8 cellular contexts compared by ENCODE assay signal in the genomic region with DNA sequence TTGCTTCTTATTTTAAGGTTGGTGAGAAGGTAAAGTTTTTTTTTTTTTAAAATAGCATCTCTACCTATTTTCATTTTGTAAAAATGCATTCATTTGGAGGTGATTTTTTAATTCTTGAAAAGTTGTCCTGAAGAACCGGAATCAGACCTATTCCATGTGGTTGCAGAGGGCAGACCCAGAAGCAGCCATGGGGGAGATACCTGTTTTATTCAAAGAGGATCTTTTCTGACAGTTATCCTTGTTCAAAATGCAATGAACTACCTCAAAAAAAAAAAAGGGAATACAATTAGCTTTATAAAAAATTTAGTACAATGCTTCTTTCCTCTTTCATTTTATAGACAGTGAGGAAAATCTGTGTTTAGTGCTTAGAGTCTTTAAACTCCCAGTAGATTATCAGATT. TPM values are rescaled to one million over a fixed set of nuclear protein-coding genes. Genes with fewer than 3 reads are reported as not detected.
A peak's percentile ranks its signal among the peaks of the same experiment; 100 is the strongest.
DNase-seq lines count a peak whose midpoint lies in the region; ATAC-seq and TF ChIP-seq lines count a peak whose summit lies in the region.

No MANE protein-coding gene starts in this region.

- H3K4me1 ChIP-seq in body of pancreas (peaks cover 30% of the 10 kb centered on the region), mesenchymal stem cell (ENCODE audit: control insufficient read depth, insufficient read depth, low read depth, low read length) (peaks cover 4% of the 10 kb centered on the region), upper lobe of left lung (peaks cover 7 to 33% (median 13%) of the 10 kb centered on the region in 4 donors)

- H3K79me1 ChIP-seq in mesenchymal stem cell (replicated peaks; ENCODE audit: low read length, poor library complexity, severe bottlenecking), result peaks cover 5% of the 10 kb centered on the region

- H3K36me3 ChIP-seq in body of pancreas (replicated peaks in 1 of 2; ENCODE audit: insufficient read depth in 1 of 2, low read depth in 2 of 2), result no peaks in the 10 kb centered on the region
- H3K36me3 ChIP-seq in mesenchymal stem cell (ENCODE audit: control insufficient read depth in 1 of 2, insufficient read depth in 2 of 2, low read depth in 1 of 2, low read length in 2 of 2), result no peaks in the 10 kb centered on the region
- H3K36me3 ChIP-seq in upper lobe of left lung, result no peaks in the 10 kb centered on the region

- no peak overlapping the region for H3K4me3 ChIP-seq in body of pancreas
- peak overlapping the region in 1 of 2 experiments; percentile 95 for H3K4me3 ChIP-seq in mesenchymal stem cell (ENCODE audit: insufficient read depth in 1 of 2, low read depth in 1 of 2, low read length in 2 of 2)
- peak overlapping the region in 2 of 4 donors; percentile 61 to 64 for H3K4me3 ChIP-seq in upper lobe of left lung

- H3K4ac ChIP-seq in mesenchymal stem cell (ENCODE audit: low read depth in 1 of 2, low read length in 2 of 2), result no peak overlapping the region

- no peak overlapping the region for H4K91ac ChIP-seq in mesenchymal stem cell (ENCODE audit: low read length)

- 76 to 87% methylated on average over 1 of the region's 1 CpG for WGBS in body of pancreas, 2 donors
- 88% methylated on average over 1 of the region's 1 CpG for WGBS in mesenchymal stem cell
- WGBS in upper lobe of left lung, 2 donors, result 87 to 94% methylated on average over 1 of the region's 1 CpG

- ATAC-seq in body of pancreas (no peak), upper lobe of left lung (ENCODE audit: low FRiP score in 2 of 2) (no peak)

- H3K18ac ChIP-seq in mesenchymal stem cell (ENCODE audit: low read depth in 1 of 2, low read length in 2 of 2), result no peak overlapping the region

- TF ChIP-seq EP300 in upper lobe of left lung (IDR thresholded peaks at IDR 0.05), result no peak

- no peak overlapping the region for H3K14ac ChIP-seq in mesenchymal stem cell (ENCODE audit: low read length in 2 of 2)

- DNase-seq in DMS 273 (lab: John Stamatoyannopoulos, UW; ENCODE audit: unreplicated experiment), result peak; percentile 43
- DNase-seq in DMS 273 treated with DMSO at 0.1 percent for 48 hours (lab: John Stamatoyannopoulos, UW), result no peak
- DNase-seq in body of pancreas, result no peak
- DNase-seq in mesenchymal stem cell, result no peak
- DNase-seq in upper lobe of left lung, result no peak
- no peak for DNase-seq in stimulated activated naive CD4-positive, alpha-beta T cell (lab: John Stamatoyannopoulos, UW)
- no peak for DNase-seq in iPS-NIHi11 (ENCODE audit: low spot score)
- no peak for DNase-seq in NCI-H526 (lab: John Stamatoyannopoulos, UW)

- H2AFZ ChIP-seq in mesenchymal stem cell (ENCODE audit: low read depth, low read length), result no peak overlapping the region

- H3K27me3 ChIP-seq in body of pancreas (no peaks in the 10 kb centered on the region), mesenchymal stem cell (ENCODE audit: control insufficient read depth in 1 of 2, insufficient read depth in 1 of 2, low read length in 2 of 2) (no peaks in the 10 kb centered on the region), upper lobe of left lung (no peaks in the 10 kb centered on the region)

- H3K4me2 ChIP-seq in mesenchymal stem cell (ENCODE audit: low read length, poor library complexity, severe bottlenecking), result no peak overlapping the region

- no peak for TF ChIP-seq POLR2A in body of pancreas (IDR thresholded peaks at IDR 0.05)
- no peak for TF ChIP-seq POLR2A in upper lobe of left lung (IDR thresholded peaks at IDR 0.05)

- no peak overlapping the region for H2AK5ac ChIP-seq in mesenchymal stem cell (ENCODE audit: low read length, severe bottlenecking)

- H2BK15ac ChIP-seq in mesenchymal stem cell (ENCODE audit: low read depth, poor library complexity, severe bottlenecking), result no peak overlapping the region

- no peak overlapping the region for H2BK12ac ChIP-seq in mesenchymal stem cell (ENCODE audit: low read length in 2 of 2)

- H2BK5ac ChIP-seq in mesenchymal stem cell (ENCODE audit: low read depth, low read length, poor library complexity, severe bottlenecking), result no peak overlapping the region

- H3K9ac ChIP-seq in mesenchymal stem cell (ENCODE audit: low read length), result peak overlapping the region; percentile 97

- H2BK120ac ChIP-seq in mesenchymal stem cell (ENCODE audit: low read depth, low read length), result no peak overlapping the region

- H3K27ac ChIP-seq in body of pancreas, result peak overlapping the region in 3 of 4 donors; percentile 94 to 98 (median 97)
- peak overlapping the region; percentile 99 for H3K27ac ChIP-seq in mesenchymal stem cell (ENCODE audit: low read length, poor library complexity, severe bottlenecking)
- peak overlapping the region; percentile 97 to 98 (median 97) for H3K27ac ChIP-seq in upper lobe of left lung

- H4K8ac ChIP-seq in mesenchymal stem cell (ENCODE audit: low read length), result no peak overlapping the region

- TF ChIP-seq CTCF in body of pancreas (IDR thresholded peaks at IDR 0.05), result no peak
- TF ChIP-seq CTCF in upper lobe of left lung (IDR thresholded peaks at IDR 0.05), result no peak

- no peak overlapping the region for H3K23ac ChIP-seq in mesenchymal stem cell (ENCODE audit: low read length in 2 of 2)

- no peaks in the 10 kb centered on the region for H3K9me3 ChIP-seq in body of pancreas
- H3K9me3 ChIP-seq in mesenchymal stem cell (ENCODE audit: control insufficient read depth, low read length), result no peaks in the 10 kb centered on the region
- H3K9me3 ChIP-seq in upper lobe of left lung, result no peaks in the 10 kb centered on the region

- intact Hi-C loops in body of pancreas (cut with DNase I), result no loop called here

RNA-seq across cellular contexts. Expression of gene NEMF, which starts 8.4 kb away (rescaled TPM):
- total RNA-seq in body of pancreas, result 100 to 1,000 TPM in 1 of 2 donors, 10 to 100 TPM in 1; 56.3 to 106 TPM
- 64.5 TPM for polyA plus RNA-seq in mesenchymal stem cell (2013, experiment 1 of 2)
- 63.3 TPM for polyA plus RNA-seq in mesenchymal stem cell (2013, experiment 2 of 2)
- 100 to 1,000 TPM in 2 of 6 donors, 10 to 100 TPM in 4; 47.9 to 293 (median 73.7) TPM for total RNA-seq in upper lobe of left lung

RNA-seq across cellular contexts. Expression of gene ARF6, which starts 31.9 kb away (rescaled TPM):
- 10 to 100 TPM; 18.5 to 27.8 TPM for total RNA-seq in body of pancreas
- 48.0 TPM for polyA plus RNA-seq in mesenchymal stem cell (2013, experiment 1 of 2)
- polyA plus RNA-seq in mesenchymal stem cell (2013, experiment 2 of 2), result 49.0 TPM
- 10 to 100 TPM; 21.0 to 81.8 (median 61.0) TPM for total RNA-seq in upper lobe of left lung
